20 cellular contexts compared by ENCODE assay signal in genomic region chr1:79708646-79709237, GRCh38.
"Had no signal": no experiment of that assay in that cellular context is flagged by ENCODE, and none has a peak within 500 bp of the region (broad histone marks: within the 10 kb centered on the region; RNA-seq: fewer than 3 reads in every experiment).

No MANE protein-coding gene starts in this region.

- H3K4me1 Mint-ChIP-seq: activated CD8-positive, alpha-beta memory T cell treated with anti-CD3 and anti-CD28 coated beads, Interleukin-2, amount 10 ng/mL, durations not matched to agents 7 days and 5 days; brain; neural crest cell; stimulated activated naive B cell treated with anti-CD40 and anti-IgM and Interleukin-4, amounts not matched to agents 10 μg/mL and 1 μg/mL and 100 μg/mL, for 72 hours had no signal

- H3K9me3 ChIP-seq: tibial nerve, vagina had no signal

- H3K27ac Mint-ChIP-seq: activated CD8-positive, alpha-beta memory T cell treated with anti-CD3 and anti-CD28 coated beads, Interleukin-2, amount 10 ng/mL, durations not matched to agents 7 days and 5 days; activated naive CD4-positive, alpha-beta T cell treated with anti-CD3 and anti-CD28 coated beads, Interleukin-2, amount 50 U/mL, for 72 hours; activated T-cell treated with anti-CD3 and anti-CD28 coated beads, Interleukin-2, amount 50 U/mL, for 24 hours; brain; stimulated activated naive B cell treated with anti-CD40 and anti-IgM and Interleukin-4, amounts not matched to agents 10 μg/mL and 1 μg/mL and 100 μg/mL, for 72 hours had no signal

- H3K27ac ChIP-seq: tibial nerve, vagina had no signal

- H3K4me1 ChIP-seq: spleen, vagina had no signal

- H3K27me3 Mint-ChIP-seq: activated CD8-positive, alpha-beta memory T cell treated with anti-CD3 and anti-CD28 coated beads, Interleukin-2, amount 10 ng/mL, durations not matched to agents 7 days and 5 days; activated T-cell treated with anti-CD3 and anti-CD28 coated beads, Interleukin-2, amount 50 U/mL, for 24 hours; brain; stimulated activated naive B cell treated with anti-CD40 and anti-IgM and Interleukin-4, amounts not matched to agents 10 μg/mL and 1 μg/mL and 100 μg/mL, for 72 hours had no signal

- DNase-seq: activated CD4-positive, alpha-beta T cell treated with anti-CD3 and anti-CD28 coated beads, Interleukin-2, amount 50 U/mL, for 4 hours; activated CD4-positive, CD25-positive, alpha-beta regulatory T cell; activated CD8-positive, alpha-beta memory T cell treated with anti-CD3 and anti-CD28 coated beads, Interleukin-2, amount 10 ng/mL, durations not matched to agents 7 days and 5 days; activated effector memory CD4-positive, alpha-beta T cell treated with anti-CD3 and anti-CD28 coated beads, Interleukin-2, amount 50 U/mL, for 16 hours; activated T-cell treated with anti-CD3 and anti-CD28 coated beads, Interleukin-2, amount 50 U/mL, for 24 hours; amniotic stem cell; dermis blood vessel endothelial cell; head of caudate nucleus; islet precursor cell; mammary epithelial cell; spleen; stimulated activated CD4-positive, alpha-beta T cell treated with anti-CD3 and anti-CD28 coated beads, Interleukin-1b, Interleukin-23, amount 100 ng/mL, for 48 hours; stimulated activated naive B cell treated with anti-CD40 and anti-IgM and Interleukin-4, amounts not matched to agents 10 μg/mL and 1 μg/mL and 100 μg/mL, for 72 hours had no signal

- H3K27me3 ChIP-seq: spleen, tibial nerve, vagina had no signal

- H3K4me3 ChIP-seq: spleen, tibial nerve, vagina had no signal

- H3K36me3 ChIP-seq: spleen, tibial nerve, vagina had no signal

- H3K36me3 Mint-ChIP-seq: activated CD8-positive, alpha-beta memory T cell treated with anti-CD3 and anti-CD28 coated beads, Interleukin-2, amount 10 ng/mL, durations not matched to agents 7 days and 5 days; activated naive CD4-positive, alpha-beta T cell treated with anti-CD3 and anti-CD28 coated beads, Interleukin-2, amount 50 U/mL, for 72 hours; brain; stimulated activated naive B cell treated with anti-CD40 and anti-IgM and Interleukin-4, amounts not matched to agents 10 μg/mL and 1 μg/mL and 100 μg/mL, for 72 hours had no signal

- ATAC-seq: activated CD8-positive, alpha-beta memory T cell treated with anti-CD3 and anti-CD28 coated beads, Interleukin-2, amount 10 ng/mL, durations not matched to agents 7 days and 5 days; activated naive CD4-positive, alpha-beta T cell treated with anti-CD3 and anti-CD28 coated beads, Interleukin-2, amount 50 U/mL, for 72 hours; left lobe of liver; sciatic nerve; stimulated activated naive B cell treated with anti-CD40 and anti-IgM and Interleukin-4, amounts not matched to agents 10 μg/mL and 1 μg/mL and 100 μg/mL, for 72 hours had no signal

- H3K4me3 Mint-ChIP-seq: activated CD8-positive, alpha-beta memory T cell treated with anti-CD3 and anti-CD28 coated beads, Interleukin-2, amount 10 ng/mL, durations not matched to agents 7 days and 5 days; activated T-cell treated with anti-CD3 and anti-CD28 coated beads, Interleukin-2, amount 50 U/mL, for 24 hours; brain; neural crest cell; stimulated activated naive B cell treated with anti-CD40 and anti-IgM and Interleukin-4, amounts not matched to agents 10 μg/mL and 1 μg/mL and 100 μg/mL, for 72 hours had no signal
